In the genomic region with DNA sequence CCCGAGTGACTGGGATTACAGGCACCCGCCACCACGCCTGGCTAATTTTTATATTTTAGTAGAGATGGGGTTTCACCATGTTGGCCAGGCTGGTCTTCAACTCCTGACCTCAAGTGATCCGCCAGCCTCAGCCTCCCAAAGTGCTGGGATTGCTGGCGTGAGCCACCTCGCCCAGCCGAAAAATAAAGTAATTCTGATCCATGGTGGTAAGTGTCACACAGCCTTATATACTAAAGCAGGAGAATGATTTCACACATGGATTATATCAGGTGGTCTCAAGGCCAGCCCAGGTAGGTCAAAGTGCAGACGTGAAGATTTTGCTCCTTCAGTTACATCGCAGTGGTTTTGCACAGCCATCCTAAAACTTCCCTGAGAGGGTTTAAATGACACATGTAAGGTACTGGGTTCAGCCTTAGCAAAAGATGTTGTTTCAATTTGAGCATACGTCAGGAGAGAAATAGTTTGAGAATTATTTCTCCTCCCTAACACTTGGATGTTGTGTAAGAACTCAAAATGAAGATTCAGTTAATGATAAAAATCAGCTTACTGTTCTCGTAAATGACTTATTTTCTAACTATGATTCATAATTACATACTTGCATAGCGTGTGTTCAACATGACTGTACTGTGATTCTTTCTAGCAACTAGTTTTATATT, we compare ENCODE assay signal across 11 cellular contexts.
DNase-seq lines count a peak whose midpoint lies in the region; ATAC-seq and TF ChIP-seq lines count a peak whose summit lies in the region.
"Had no signal": no experiment of that assay in that cellular context is flagged by ENCODE, and none has a peak within 500 bp of the region (broad histone marks: within the 10 kb centered on the region; RNA-seq: fewer than 3 reads in every experiment).

No MANE protein-coding gene starts in this region.

- in situ Hi-C loops in GM13976 (cut with MboI; ENCODE audit: low sequenced_read_pairs, unreplicated experiment) = no loop called here

- CTCF ChIA-PET in activated CD8-positive, alpha-beta T cell treated with anti-CD3 and anti-CD28 coated beads for 36 hours (lab: Charles Lee) = interaction anchor here (3.1 kb wide), 1 partner anchor 12 kb away, joined by 13 read pairs; no protein-coding TSS in a partner anchor

- intact Hi-C loops in activated CD8-positive, alpha-beta T cell treated with anti-CD3 and anti-CD28 coated beads for 36 hours (cut with micrococcal nuclease) = loop anchor here (5.0 kb wide), 1 partner anchor 93 kb away; the partner anchor contains the start of gene SLC39A10
- intact Hi-C loops in CD14-positive monocyte (cut with micrococcal nuclease) = loop anchor here in 1 of 2 donors (5.0 kb wide), 1 partner anchor 93 kb away; the partner anchor contains the start of gene SLC39A10

- no peak overlapping the region for H3K4me3 ChIP-seq in fibroblast of mammary gland (ENCODE audit: control insufficient read depth, low read depth, low read length)

- peaks cover 8% of the 10 kb centered on the region for H3K9me3 Mint-ChIP-seq in activated CD8-positive, alpha-beta T cell treated with anti-CD3 and anti-CD28 coated beads for 36 hours
- peaks cover 0 to 1% (median 0%) of the 10 kb centered on the region in 7 donors for H3K9me3 Mint-ChIP-seq in CD14-positive monocyte
- H3K9me3 Mint-ChIP-seq: immature natural killer cell had no signal

- peak overlapping the region; percentile 45 for H3K4me3 Mint-ChIP-seq in activated CD8-positive, alpha-beta T cell treated with anti-CD3 and anti-CD28 coated beads for 36 hours
- H3K4me3 Mint-ChIP-seq in CD14-positive monocyte = no peak overlapping the region

- H3K4me1 Mint-ChIP-seq in activated CD8-positive, alpha-beta T cell treated with anti-CD3 and anti-CD28 coated beads for 36 hours (ENCODE audit: low read depth) = peaks cover 50% of the 10 kb centered on the region
- H3K4me1 Mint-ChIP-seq in CD14-positive monocyte = peaks cover 33% of the 10 kb centered on the region

- peaks cover 16% of the 10 kb centered on the region for H3K36me3 Mint-ChIP-seq in activated CD8-positive, alpha-beta T cell treated with anti-CD3 and anti-CD28 coated beads for 36 hours (ENCODE audit: low read depth)
- no peaks in the 10 kb centered on the region for H3K36me3 Mint-ChIP-seq in CD14-positive monocyte

- POLR2A ChIA-PET in activated CD8-positive, alpha-beta T cell treated with anti-CD3 and anti-CD28 coated beads for 36 hours (lab: Charles Lee) = interaction anchor here (0.6 to 3.3 kb wide), 4 partner anchors 20 to 94 kb away, joined by 3 to 23 read pairs (median 4); partner anchors contain the start of gene SLC39A10

- no peak for TF ChIP-seq CTCF in activated CD8-positive, alpha-beta T cell treated with anti-CD3 and anti-CD28 coated beads for 36 hours (IDR thresholded peaks at IDR 0.05)
- TF ChIP-seq CTCF in fibroblast of mammary gland (conservative IDR thresholded peaks at IDR 0.05; ENCODE audit: control insufficient read depth, insufficient read depth, low read depth, low read length) (no peak), CD14-positive monocyte (IDR thresholded peaks at IDR 0.05) (no peak), GM13976 (IDR thresholded peaks at IDR 0.05; ENCODE audit: borderline replicate concordance, control extremely low read depth, extremely low read depth, insufficient read depth, missing control alignments) (no peak)

- H3K27me3 Mint-ChIP-seq in activated CD8-positive, alpha-beta T cell treated with anti-CD3 and anti-CD28 coated beads for 36 hours = no peaks in the 10 kb centered on the region
- H3K27me3 Mint-ChIP-seq in CD14-positive monocyte (ENCODE audit: low read depth in 3 of 3) = no peaks in the 10 kb centered on the region

- peak; percentile 54 for DNase-seq in stimulated activated CD4-positive, alpha-beta T cell treated with anti-CD3 and anti-CD28 coated beads, Interleukin-4, amount 100 ng/mL, for 24 hours
- no peak for DNase-seq in stimulated activated CD4-positive, alpha-beta T cell treated with anti-CD3 and anti-CD28 coated beads, Interleukin-12 subunit alpha, Interleukin-12 subunit beta, amount 100 ng/mL, for 4 hours
- peak; percentile 51 for DNase-seq in activated CD8-positive, alpha-beta T cell treated with anti-CD3 and anti-CD28 coated beads for 36 hours
- peak; percentile 81 for DNase-seq in fibroblast of mammary gland (ENCODE audit: low read depth)
- DNase-seq in CD14-positive monocyte (ENCODE audit: low spot score) = no peak
- DNase-seq in GM13976 (ENCODE audit: low spot score) = no peak
- DNase-seq: cerebellar nuclear complex, immature natural killer cell, NCI-H446 treated with DMSO at 0.1 percent for 48 hours had no signal

- peak; percentile 59 for ATAC-seq in activated CD8-positive, alpha-beta T cell treated with anti-CD3 and anti-CD28 coated beads for 36 hours
- ATAC-seq in GM19455 (IDR thresholded peaks at IDR 0.05; ENCODE audit: unreplicated experiment) (no peak), GM18861 (IDR thresholded peaks at IDR 0.05; ENCODE audit: unreplicated experiment) (no peak)

- H3K27ac Mint-ChIP-seq in activated CD8-positive, alpha-beta T cell treated with anti-CD3 and anti-CD28 coated beads for 36 hours = peak overlapping the region; percentile 87
- no peak overlapping the region for H3K27ac Mint-ChIP-seq in CD14-positive monocyte

Comparison
In these comparisons a context has a peak if more than half of its experiments do, and no peak if none do; other contexts are left out.
1. DNase-seq: peak in stimulated activated CD4-positive, alpha-beta T cell treated with anti-CD3 and anti-CD28 coated beads, Interleukin-4, amount 100 ng/mL, for 24 hours (single experiment), activated CD8-positive, alpha-beta T cell treated with anti-CD3 and anti-CD28 coated beads for 36 hours (single experiment) and fibroblast of mammary gland (single experiment); none in stimulated activated CD4-positive, alpha-beta T cell treated with anti-CD3 and anti-CD28 coated beads, Interleukin-12 subunit alpha, Interleukin-12 subunit beta, amount 100 ng/mL, for 4 hours (single experiment), CD14-positive monocyte (single experiment) and GM13976 (single experiment).